27 cellular contexts compared by ENCODE assay signal in the genomic region with DNA sequence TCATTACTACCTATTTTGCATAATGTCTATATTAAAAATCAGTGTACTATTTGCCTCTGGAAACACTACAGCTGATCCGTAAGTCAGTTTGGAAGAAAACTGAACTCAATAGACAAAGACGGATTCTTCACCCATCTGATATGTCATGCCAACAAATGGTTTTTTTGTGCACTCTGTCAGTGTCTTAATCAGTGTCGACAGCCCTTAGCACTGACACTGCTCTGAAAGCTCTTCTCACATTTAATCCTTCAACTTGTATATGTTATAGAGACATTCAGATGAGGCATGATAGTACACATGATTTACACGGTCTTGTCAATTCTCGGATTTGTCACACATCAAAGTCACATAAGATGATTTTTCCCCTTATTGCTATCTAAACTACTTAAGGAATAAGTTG.
"Had no signal": no experiment of that assay in that cellular context is flagged by ENCODE, and none has a peak within 500 bp of the region (broad histone marks: within the 10 kb centered on the region; RNA-seq: fewer than 3 reads in every experiment).

No MANE protein-coding gene starts in this region.

- H3K4me1 ChIP-seq: adrenal gland, body of pancreas, esophagus squamous epithelium had no signal

- FAIRE-seq: colon, endothelial cell of umbilical vein had no signal

- H3K9me3 ChIP-seq: adrenal gland, body of pancreas, esophagus squamous epithelium had no signal

- DNase-seq: activated CD4-positive, alpha-beta memory T cell treated with anti-CD3 and anti-CD28 coated beads for 36 hours; activated CD4-positive, alpha-beta T cell treated with anti-CD3 and anti-CD28 coated beads for 36 hours; activated CD4-positive, alpha-beta T cell treated with anti-CD3 and anti-CD28 coated beads, Interleukin-2, amount 10 ng/mL, durations not matched to agents 24 days and 14 days; activated CD4-positive, CD25-positive, alpha-beta regulatory T cell; activated CD4-positive, CD25-positive, alpha-beta regulatory T cell treated with anti-CD3 and anti-CD28 coated beads, Interleukin-2, amount 50 U/mL, for 72 hours; activated CD8-positive, alpha-beta memory T cell treated with anti-CD3 and anti-CD28 coated beads, Interleukin-2, amount 10 ng/mL, durations not matched to agents 7 days and 5 days; activated CD8-positive, alpha-beta memory T cell treated with anti-CD3 and anti-CD28 coated beads, Interleukin-2, amount 50 U/mL, for 4 hours; activated CD8-positive, alpha-beta T cell treated with anti-CD3 and anti-CD28 coated beads, Interleukin-2, amount 10 ng/mL, durations not matched to agents 7 days and 5 days; activated effector memory CD4-positive, alpha-beta T cell treated with anti-CD3 and anti-CD28 coated beads, Interleukin-2, amount 50 U/mL, for 16 hours; activated naive CD4-positive, alpha-beta T cell treated with anti-CD3 and anti-CD28 coated beads for 36 hours; activated naive CD8-positive, alpha-beta T cell treated with anti-CD3 and anti-CD28 coated beads for 36 hours; activated naive CD8-positive, alpha-beta T cell treated with anti-CD3 and anti-CD28 coated beads, Interleukin-2, amount 50 U/mL, for 24 hours; activated T-cell treated with anti-CD3 and anti-CD28 coated beads, Interleukin-2, amount 50 U/mL, for 1 hour; activated T-cell treated with anti-CD3 and anti-CD28 coated beads, Interleukin-2, amount 50 U/mL, for 48 hours; adrenal gland; amygdala; aorta; body of pancreas; caudate nucleus; cortex of kidney; effector CD8-positive, alpha-beta T cell; esophagus squamous epithelium; head of caudate nucleus; T-helper 2 cell had no signal

- H3K27me3 ChIP-seq: adrenal gland, body of pancreas, esophagus squamous epithelium had no signal

- H3K36me3 ChIP-seq: adrenal gland, esophagus squamous epithelium had no signal

- H3K27ac ChIP-seq: adrenal gland, body of pancreas, epithelial cell of prostate, esophagus squamous epithelium had no signal

- H3K4me3 ChIP-seq: adrenal gland, body of pancreas, esophagus squamous epithelium had no signal

- ATAC-seq: activated CD4-positive, alpha-beta T cell treated with anti-CD3 and anti-CD28 coated beads for 36 hours; activated CD8-positive, alpha-beta memory T cell treated with anti-CD3 and anti-CD28 coated beads, Interleukin-2, amount 10 ng/mL, durations not matched to agents 7 days and 5 days; activated CD8-positive, alpha-beta T cell treated with anti-CD3 and anti-CD28 coated beads, Interleukin-2, amount 10 ng/mL, durations not matched to agents 7 days and 5 days; activated naive CD8-positive, alpha-beta T cell treated with anti-CD3 and anti-CD28 coated beads, Interleukin-2, amount 50 U/mL, for 24 hours; body of pancreas had no signal
